ENCODE assay signal across 39 cellular contexts in genomic region chr5:52204310-52204709, GRCh38.
"Had no signal": no experiment of that assay in that cellular context is flagged by ENCODE, and none has a peak within 500 bp of the region (broad histone marks: within the 10 kb centered on the region; RNA-seq: fewer than 3 reads in every experiment).

No MANE protein-coding gene starts in this region.

- ATAC-seq: activated naive CD4-positive, alpha-beta T cell treated with anti-CD3 and anti-CD28 coated beads, Interleukin-2, amount 50 U/mL, for 72 hours; activated naive CD8-positive, alpha-beta T cell treated with anti-CD3 and anti-CD28 coated beads, Interleukin-2, amount 50 U/mL, for 24 hours; activated T-cell treated with anti-CD3 and anti-CD28 coated beads, Interleukin-2, amount 50 U/mL, for 4 hours; activated T-cell treated with anti-CD3 and anti-CD28 coated beads, Interleukin-2, amount 50 U/mL, for 72 hours; activated T-helper 17 cell treated with anti-CD3 and anti-CD28 coated beads, Interleukin-2, amount 50 U/mL, for 72 hours; body of pancreas had no signal

- H3K36me3 Mint-ChIP-seq: activated naive CD4-positive, alpha-beta T cell treated with anti-CD3 and anti-CD28 coated beads, Interleukin-2, amount 10 ng/mL, durations not matched to agents 7 days and 5 days; activated naive CD4-positive, alpha-beta T cell treated with anti-CD3 and anti-CD28 coated beads, Interleukin-2, amount 50 U/mL, for 24 hours; activated naive CD4-positive, alpha-beta T cell treated with anti-CD3 and anti-CD28 coated beads, Interleukin-2, amount 50 U/mL, for 72 hours; activated naive CD8-positive, alpha-beta T cell; activated naive CD8-positive, alpha-beta T cell treated with anti-CD3 and anti-CD28 coated beads for 36 hours; activated naive CD8-positive, alpha-beta T cell treated with anti-CD3 and anti-CD28 coated beads, Interleukin-2, amount 10 ng/mL, durations not matched to agents 7 days and 5 days; brain had no signal

- H3K27ac Mint-ChIP-seq: activated naive CD4-positive, alpha-beta T cell treated with anti-CD3 and anti-CD28 coated beads for 36 hours; activated naive CD4-positive, alpha-beta T cell treated with anti-CD3 and anti-CD28 coated beads, Interleukin-2, amount 10 ng/mL, durations not matched to agents 7 days and 5 days; activated naive CD4-positive, alpha-beta T cell treated with anti-CD3 and anti-CD28 coated beads, Interleukin-2, amount 50 U/mL, for 24 hours; activated naive CD4-positive, alpha-beta T cell treated with anti-CD3 and anti-CD28 coated beads, Interleukin-2, amount 50 U/mL, for 72 hours; activated naive CD8-positive, alpha-beta T cell; activated naive CD8-positive, alpha-beta T cell treated with anti-CD3 and anti-CD28 coated beads for 36 hours; activated naive CD8-positive, alpha-beta T cell treated with anti-CD3 and anti-CD28 coated beads, Interleukin-2, amount 10 ng/mL, durations not matched to agents 7 days and 5 days; activated naive CD8-positive, alpha-beta T cell treated with anti-CD3 and anti-CD28 coated beads, Interleukin-2, amount 50 U/mL, for 24 hours; activated T-cell treated with anti-CD3 and anti-CD28 coated beads, Interleukin-2, amount 50 U/mL, for 72 hours; activated T-helper 1 cell treated with anti-CD3 and anti-CD28 coated beads, Interleukin-12 subunit alpha, Interleukin-12 subunit beta, Interleukin-2, Interleukin-4 antibody, amounts not matched to agents 30 ng/mL and 10 ng/mL and 1 ng/mL, durations not matched to agents 14 hours and 24 hours and 36 hours; activated T-helper 17 cell treated with anti-CD3 and anti-CD28 coated beads, Interleukin-2, amount 50 U/mL, for 72 hours; activated T-helper 2 cell treated with anti-CD3 and anti-CD28 coated beads, Interferon-gamma antibody, Interleukin-2, Interleukin-4, amounts not matched to agents 10 μg/mL and 5 μg/mL and 100 μg/mL, durations not matched to agents 14 hours and 24 hours and 36 hours; brain had no signal

- H3K27ac ChIP-seq: adrenal gland, ascending aorta, body of pancreas, brain microvascular endothelial cell, breast epithelium, cardiac muscle cell had no signal

- DNase-seq: activated effector memory CD4-positive, alpha-beta T cell treated with anti-CD3 and anti-CD28 coated beads, Interleukin-2, amount 50 U/mL, for 16 hours; activated effector memory CD4-positive, alpha-beta T cell treated with Interleukin-2 at 50 U/mL for 16 hours; activated gamma-delta T cell; activated gamma-delta T cell treated with Interleukin-2 at 50 U/mL for 16 hours; activated naive CD4-positive, alpha-beta T cell; activated naive CD4-positive, alpha-beta T cell treated with anti-CD3 and anti-CD28 coated beads for 36 hours; activated naive CD4-positive, alpha-beta T cell treated with anti-CD3 and anti-CD28 coated beads, Interleukin-2, amount 10 ng/mL, durations not matched to agents 7 days and 5 days; activated naive CD4-positive, alpha-beta T cell treated with anti-CD3 and anti-CD28 coated beads, Interleukin-2, amount 50 U/mL, for 16 hours; activated naive CD4-positive, alpha-beta T cell treated with Interleukin-2 at 50 U/mL for 16 hours; activated naive CD8-positive, alpha-beta T cell treated with anti-CD3 and anti-CD28 coated beads for 36 hours; activated naive CD8-positive, alpha-beta T cell treated with anti-CD3 and anti-CD28 coated beads, Interleukin-2, amount 10 ng/mL, durations not matched to agents 7 days and 5 days; activated naive CD8-positive, alpha-beta T cell treated with anti-CD3 and anti-CD28 coated beads, Interleukin-2, amount 50 U/mL, for 24 hours; activated T-cell treated with anti-CD3 and anti-CD28 coated beads, Interleukin-2, amount 50 U/mL, for 4 hours; activated T-cell treated with anti-CD3 and anti-CD28 coated beads, Interleukin-2, amount 50 U/mL, for 48 hours; activated T-cell treated with anti-CD3 and anti-CD28 coated beads, Interleukin-2, amount 50 U/mL, for 72 hours; adrenal gland; amniotic stem cell; amygdala; anterior cingulate cortex; aorta; body of pancreas; brain microvascular endothelial cell; caudate nucleus; central memory CD4-positive, alpha-beta T cell; cerebellar nuclear complex had no signal

- H3K4me3 Mint-ChIP-seq: activated naive CD4-positive, alpha-beta T cell treated with anti-CD3 and anti-CD28 coated beads for 36 hours; activated naive CD4-positive, alpha-beta T cell treated with anti-CD3 and anti-CD28 coated beads, Interleukin-2, amount 10 ng/mL, durations not matched to agents 7 days and 5 days; activated naive CD4-positive, alpha-beta T cell treated with anti-CD3 and anti-CD28 coated beads, Interleukin-2, amount 50 U/mL, for 24 hours; activated naive CD8-positive, alpha-beta T cell; activated naive CD8-positive, alpha-beta T cell treated with anti-CD3 and anti-CD28 coated beads for 36 hours; activated naive CD8-positive, alpha-beta T cell treated with anti-CD3 and anti-CD28 coated beads, Interleukin-2, amount 10 ng/mL, durations not matched to agents 7 days and 5 days; activated naive CD8-positive, alpha-beta T cell treated with anti-CD3 and anti-CD28 coated beads, Interleukin-2, amount 50 U/mL, for 24 hours; activated T-cell treated with anti-CD3 and anti-CD28 coated beads, Interleukin-2, amount 50 U/mL, for 4 hours; activated T-cell treated with anti-CD3 and anti-CD28 coated beads, Interleukin-2, amount 50 U/mL, for 72 hours; activated T-helper 1 cell treated with anti-CD3 and anti-CD28 coated beads, Interleukin-12 subunit alpha, Interleukin-12 subunit beta, Interleukin-2, Interleukin-4 antibody, amounts not matched to agents 30 ng/mL and 10 ng/mL and 1 ng/mL, durations not matched to agents 14 hours and 24 hours and 36 hours; activated T-helper 17 cell treated with anti-CD3 and anti-CD28 coated beads, Interleukin-2, amount 50 U/mL, for 72 hours; brain; central memory CD8-positive, alpha-beta T cell had no signal

- H3K27me3 Mint-ChIP-seq: activated naive CD4-positive, alpha-beta T cell treated with anti-CD3 and anti-CD28 coated beads, Interleukin-2, amount 10 ng/mL, durations not matched to agents 7 days and 5 days; activated naive CD4-positive, alpha-beta T cell treated with anti-CD3 and anti-CD28 coated beads, Interleukin-2, amount 50 U/mL, for 24 hours; activated naive CD8-positive, alpha-beta T cell; activated naive CD8-positive, alpha-beta T cell treated with anti-CD3 and anti-CD28 coated beads for 36 hours; activated naive CD8-positive, alpha-beta T cell treated with anti-CD3 and anti-CD28 coated beads, Interleukin-2, amount 10 ng/mL, durations not matched to agents 7 days and 5 days; activated naive CD8-positive, alpha-beta T cell treated with anti-CD3 and anti-CD28 coated beads, Interleukin-2, amount 50 U/mL, for 24 hours; activated T-helper 17 cell treated with anti-CD3 and anti-CD28 coated beads, Interleukin-2, amount 50 U/mL, for 72 hours; central memory CD8-positive, alpha-beta T cell had no signal

- H3K9me3 Mint-ChIP-seq: activated naive CD4-positive, alpha-beta T cell treated with anti-CD3 and anti-CD28 coated beads, Interleukin-2, amount 50 U/mL, for 24 hours; activated naive CD8-positive, alpha-beta T cell treated with anti-CD3 and anti-CD28 coated beads, Interleukin-2, amount 10 ng/mL, durations not matched to agents 7 days and 5 days; activated T-helper 1 cell treated with anti-CD3 and anti-CD28 coated beads, Interleukin-12 subunit alpha, Interleukin-12 subunit beta, Interleukin-2, Interleukin-4 antibody, amounts not matched to agents 30 ng/mL and 10 ng/mL and 1 ng/mL, durations not matched to agents 14 hours and 24 hours and 36 hours; brain had no signal

- H3K4me1 ChIP-seq: adrenal gland, ascending aorta, body of pancreas, breast epithelium had no signal

- H3K4me1 Mint-ChIP-seq: activated naive CD4-positive, alpha-beta T cell treated with anti-CD3 and anti-CD28 coated beads, Interleukin-2, amount 10 ng/mL, durations not matched to agents 7 days and 5 days; activated naive CD4-positive, alpha-beta T cell treated with anti-CD3 and anti-CD28 coated beads, Interleukin-2, amount 50 U/mL, for 24 hours; activated naive CD8-positive, alpha-beta T cell treated with anti-CD3 and anti-CD28 coated beads for 36 hours; activated naive CD8-positive, alpha-beta T cell treated with anti-CD3 and anti-CD28 coated beads, Interleukin-2, amount 10 ng/mL, durations not matched to agents 7 days and 5 days; activated naive CD8-positive, alpha-beta T cell treated with anti-CD3 and anti-CD28 coated beads, Interleukin-2, amount 50 U/mL, for 24 hours; activated T-helper 17 cell treated with anti-CD3 and anti-CD28 coated beads, Interleukin-2, amount 50 U/mL, for 72 hours; brain; central memory CD8-positive, alpha-beta T cell had no signal

- H3K36me3 ChIP-seq: adrenal gland, ascending aorta, brain microvascular endothelial cell, breast epithelium, cardiac muscle cell had no signal

- H3K27me3 ChIP-seq: adrenal gland, ascending aorta, body of pancreas, brain microvascular endothelial cell, breast epithelium, cardiac muscle cell had no signal

- H3K4me3 ChIP-seq: adrenal gland, ascending aorta, body of pancreas, breast epithelium, cardiac muscle cell had no signal

- H3K9me3 ChIP-seq: adrenal gland, ascending aorta, body of pancreas, breast epithelium had no signal

- FAIRE-seq: astrocyte, bronchial epithelial cell, colon had no signal
